Comparison of ENCODE assay signal across 10 cellular contexts in genomic region chr18:60649107-60649506, GRCh38.
A peak's percentile ranks its signal among the peaks of the same experiment; 100 is the strongest.
DNase-seq lines count a peak whose midpoint lies in the region; ATAC-seq and TF ChIP-seq lines count a peak whose summit lies in the region.
"Had no signal": no experiment of that assay in that cellular context is flagged by ENCODE, and none has a peak within 500 bp of the region (broad histone marks: within the 10 kb centered on the region; RNA-seq: fewer than 3 reads in every experiment).

No MANE protein-coding gene starts in this region.

- peak; percentile 93 for ATAC-seq in GM18505 (IDR thresholded peaks at IDR 0.05; ENCODE audit: unreplicated experiment)
- ATAC-seq in GM21381 (IDR thresholded peaks at IDR 0.05; ENCODE audit: unreplicated experiment), result peak; percentile 94
- peak; percentile 86 for ATAC-seq in HG03066 (IDR thresholded peaks at IDR 0.05; ENCODE audit: low read depth, unreplicated experiment)
- ATAC-seq in gastroesophageal sphincter, result no peak
- ATAC-seq: activated CD4-positive, alpha-beta T cell treated with anti-CD3 and anti-CD28 coated beads for 36 hours had no signal

- DNase-seq in NCI-H345 (lab: John Stamatoyannopoulos, UW) (peak; percentile 65), NCI-H2227 (lab: John Stamatoyannopoulos, UW; ENCODE audit: unreplicated experiment) (no peak), right atrium auricular region (ENCODE audit: low spot score) (no peak)
- no peak for DNase-seq in effector CD4-positive, alpha-beta T cell
- DNase-seq: activated CD4-positive, alpha-beta T cell treated with anti-CD3 and anti-CD28 coated beads for 36 hours had no signal

- 44 to 50% methylated on average over 5 of the region's 5 CpGs for WGBS in gastroesophageal sphincter (ENCODE audit: low coverage in 1 of 2), 2 donors

- H3K27me3 ChIP-seq in gastroesophageal sphincter (no peaks in the 10 kb centered on the region), right atrium auricular region (no peaks in the 10 kb centered on the region)

- TF ChIP-seq POLR2A in GM18505 (IDR thresholded peaks at IDR 0.05; ENCODE audit: borderline replicate concordance, extremely low read depth, insufficient read depth, insufficient read length) (no peak), gastroesophageal sphincter (IDR thresholded peaks at IDR 0.05) (no peak)

- H3K27ac ChIP-seq in gastroesophageal sphincter (no peak overlapping the region), right atrium auricular region (no peak overlapping the region)
- H3K27ac ChIP-seq: C4-2B had no signal

- no peak for TF ChIP-seq CTCF in gastroesophageal sphincter (IDR thresholded peaks at IDR 0.05)
- TF ChIP-seq CTCF in right atrium auricular region (IDR thresholded peaks at IDR 0.05), result no peak

- no peak for TF ChIP-seq EP300 in gastroesophageal sphincter (IDR thresholded peaks at IDR 0.05)

- H3K36me3 ChIP-seq in gastroesophageal sphincter (no peaks in the 10 kb centered on the region), right atrium auricular region (no peaks in the 10 kb centered on the region)

- H3K9me3 ChIP-seq in gastroesophageal sphincter, result no peaks in the 10 kb centered on the region
- no peaks in the 10 kb centered on the region for H3K9me3 ChIP-seq in right atrium auricular region

- H3K4me3 ChIP-seq in gastroesophageal sphincter (no peak overlapping the region), right atrium auricular region (no peak overlapping the region)

- H3K4me1 ChIP-seq in gastroesophageal sphincter (no peaks in the 10 kb centered on the region), right atrium auricular region (no peaks in the 10 kb centered on the region)
